28 cellular contexts compared by ENCODE assay signal in the genomic region with DNA sequence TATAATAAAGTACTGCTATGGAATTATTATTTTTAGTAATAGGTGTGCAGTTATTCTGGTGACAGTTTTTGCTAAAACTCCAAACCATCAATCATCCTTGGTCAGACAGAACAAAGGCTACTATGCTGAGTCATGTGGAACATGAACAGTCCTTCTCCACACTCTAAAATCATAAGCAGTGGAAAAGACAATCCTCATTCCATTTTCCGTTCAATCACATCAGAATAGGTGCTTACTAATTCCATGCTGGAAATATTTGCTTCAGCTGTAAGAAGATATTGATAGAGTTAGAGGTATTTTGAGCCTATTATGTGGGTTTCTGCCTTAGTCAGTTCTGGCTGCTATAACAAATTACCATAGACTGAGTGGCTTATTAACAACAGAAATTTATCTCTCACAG.
"Had no signal": no experiment of that assay in that cellular context is flagged by ENCODE, and none has a peak within 500 bp of the region (broad histone marks: within the 10 kb centered on the region; RNA-seq: fewer than 3 reads in every experiment).

No MANE protein-coding gene starts in this region.

- H3K9me3 ChIP-seq: gastroesophageal sphincter, right lobe of liver, stomach, suprapubic skin, tibial nerve had no signal

- H3K4me1 ChIP-seq: right lobe of liver had no signal

- H2AFZ ChIP-seq: hepatocyte had no signal

- H3K36me3 Mint-ChIP-seq: activated CD8-positive, alpha-beta memory T cell treated with anti-CD3 and anti-CD28 coated beads, Interleukin-2, amount 10 ng/mL, durations not matched to agents 7 days and 5 days; activated naive CD4-positive, alpha-beta T cell treated with anti-CD3 and anti-CD28 coated beads, Interleukin-2, amount 50 U/mL, for 72 hours; naive thymus-derived CD8-positive, alpha-beta T cell; stimulated activated memory B cell treated with anti-CD40 and anti-IgM and Interleukin-4, amounts not matched to agents 10 μg/mL and 1 μg/mL and 100 μg/mL, for 72 hours had no signal

- H3K4me2 ChIP-seq: hepatocyte had no signal

- H3K4me3 Mint-ChIP-seq: activated CD4-positive, alpha-beta T cell treated with anti-CD3 and anti-CD28 coated beads for 36 hours; activated CD8-positive, alpha-beta memory T cell treated with anti-CD3 and anti-CD28 coated beads, Interleukin-2, amount 10 ng/mL, durations not matched to agents 7 days and 5 days; activated CD8-positive, alpha-beta T cell treated with anti-CD3 and anti-CD28 coated beads, Interleukin-2, amount 10 ng/mL, durations not matched to agents 7 days and 5 days; activated T-cell treated with anti-CD3 and anti-CD28 coated beads, Interleukin-2, amount 50 U/mL, for 72 hours; brain; naive thymus-derived CD8-positive, alpha-beta T cell; stimulated activated memory B cell treated with anti-CD40 and anti-IgM and Interleukin-4, amounts not matched to agents 10 μg/mL and 1 μg/mL and 100 μg/mL, for 72 hours; T-helper 2 cell treated with Interferon-gamma antibody and Interleukin-4, amounts not matched to agents 5 μg/mL and 100 μg/mL, for 36 hours had no signal

- ATAC-seq: activated CD4-positive, alpha-beta T cell treated with anti-CD3 and anti-CD28 coated beads for 36 hours; activated CD8-positive, alpha-beta memory T cell treated with anti-CD3 and anti-CD28 coated beads, Interleukin-2, amount 10 ng/mL, durations not matched to agents 7 days and 5 days; activated CD8-positive, alpha-beta T cell treated with anti-CD3 and anti-CD28 coated beads, Interleukin-2, amount 10 ng/mL, durations not matched to agents 7 days and 5 days; activated naive CD4-positive, alpha-beta T cell treated with anti-CD3 and anti-CD28 coated beads, Interleukin-2, amount 50 U/mL, for 72 hours; activated T-cell treated with anti-CD3 and anti-CD28 coated beads, Interleukin-2, amount 50 U/mL, for 72 hours; gastroesophageal sphincter; left colon; naive thymus-derived CD8-positive, alpha-beta T cell; right lobe of liver; stimulated activated memory B cell treated with anti-CD40 and anti-IgM and Interleukin-4, amounts not matched to agents 10 μg/mL and 1 μg/mL and 100 μg/mL, for 72 hours had no signal

- H3K27me3 ChIP-seq: cardiac muscle cell, gastroesophageal sphincter, hepatocyte, right lobe of liver, stomach, suprapubic skin, tibial nerve had no signal

- DNase-seq: activated CD4-positive, alpha-beta T cell treated with anti-CD3 and anti-CD28 coated beads for 36 hours; activated CD4-positive, CD25-positive, alpha-beta regulatory T cell; activated CD8-positive, alpha-beta memory T cell treated with anti-CD3 and anti-CD28 coated beads, Interleukin-2, amount 10 ng/mL, durations not matched to agents 7 days and 5 days; activated CD8-positive, alpha-beta T cell treated with anti-CD3 and anti-CD28 coated beads, Interleukin-2, amount 10 ng/mL, durations not matched to agents 7 days and 5 days; activated naive CD4-positive, alpha-beta T cell; activated T-cell treated with anti-CD3 and anti-CD28 coated beads, Interleukin-2, amount 50 U/mL, for 72 hours; anterior cingulate cortex; dermis blood vessel endothelial cell; effector memory CD4-positive, alpha-beta T cell; left colon; mammary epithelial cell; naive thymus-derived CD8-positive, alpha-beta T cell; right lobe of liver; small intestine; stimulated activated CD4-positive, alpha-beta T cell treated with anti-CD3 and anti-CD28 coated beads, Interleukin-4, amount 100 ng/mL, for 24 hours; stimulated activated CD8-positive, alpha-beta memory T cell treated with anti-CD3 and anti-CD28 coated beads, Interleukin-4, amount 100 ng/mL, for 48 hours; stomach; T-helper 1 cell had no signal

- H3K79me2 ChIP-seq: hepatocyte had no signal

- FAIRE-seq: keratinocyte, small intestine had no signal

- H3K27ac Mint-ChIP-seq: activated CD4-positive, alpha-beta T cell treated with anti-CD3 and anti-CD28 coated beads for 36 hours; activated CD8-positive, alpha-beta memory T cell treated with anti-CD3 and anti-CD28 coated beads, Interleukin-2, amount 10 ng/mL, durations not matched to agents 7 days and 5 days; activated CD8-positive, alpha-beta T cell treated with anti-CD3 and anti-CD28 coated beads, Interleukin-2, amount 10 ng/mL, durations not matched to agents 7 days and 5 days; activated naive CD4-positive, alpha-beta T cell treated with anti-CD3 and anti-CD28 coated beads, Interleukin-2, amount 50 U/mL, for 72 hours; activated T-cell treated with anti-CD3 and anti-CD28 coated beads, Interleukin-2, amount 50 U/mL, for 72 hours; naive thymus-derived CD8-positive, alpha-beta T cell; stimulated activated memory B cell treated with anti-CD40 and anti-IgM and Interleukin-4, amounts not matched to agents 10 μg/mL and 1 μg/mL and 100 μg/mL, for 72 hours; T-helper 2 cell treated with Interferon-gamma antibody and Interleukin-4, amounts not matched to agents 5 μg/mL and 100 μg/mL, for 36 hours had no signal

- H3K4me3 ChIP-seq: cardiac muscle cell, gastroesophageal sphincter, hepatocyte, right lobe of liver, stomach, suprapubic skin, tibial nerve had no signal

- H3K9me3 Mint-ChIP-seq: activated naive CD4-positive, alpha-beta T cell treated with anti-CD3 and anti-CD28 coated beads, Interleukin-2, amount 50 U/mL, for 72 hours; activated T-cell treated with anti-CD3 and anti-CD28 coated beads, Interleukin-2, amount 50 U/mL, for 72 hours; brain; T-helper 2 cell treated with Interferon-gamma antibody and Interleukin-4, amounts not matched to agents 5 μg/mL and 100 μg/mL, for 36 hours had no signal

- H3K4me1 Mint-ChIP-seq: activated CD4-positive, alpha-beta T cell treated with anti-CD3 and anti-CD28 coated beads for 36 hours; activated CD8-positive, alpha-beta memory T cell treated with anti-CD3 and anti-CD28 coated beads, Interleukin-2, amount 10 ng/mL, durations not matched to agents 7 days and 5 days; naive thymus-derived CD8-positive, alpha-beta T cell; stimulated activated memory B cell treated with anti-CD40 and anti-IgM and Interleukin-4, amounts not matched to agents 10 μg/mL and 1 μg/mL and 100 μg/mL, for 72 hours had no signal

- H3K27me3 Mint-ChIP-seq: activated CD4-positive, alpha-beta T cell treated with anti-CD3 and anti-CD28 coated beads for 36 hours; activated CD8-positive, alpha-beta memory T cell treated with anti-CD3 and anti-CD28 coated beads, Interleukin-2, amount 10 ng/mL, durations not matched to agents 7 days and 5 days; brain; stimulated activated memory B cell treated with anti-CD40 and anti-IgM and Interleukin-4, amounts not matched to agents 10 μg/mL and 1 μg/mL and 100 μg/mL, for 72 hours had no signal

- H3K36me3 ChIP-seq: cardiac muscle cell, right lobe of liver, stomach, suprapubic skin, tibial nerve had no signal

- H3K27ac ChIP-seq: cardiac muscle cell, hepatocyte, right lobe of liver, stomach, suprapubic skin, tibial nerve had no signal
